ENCODE assay signal across 8 cellular contexts in the genomic region with DNA sequence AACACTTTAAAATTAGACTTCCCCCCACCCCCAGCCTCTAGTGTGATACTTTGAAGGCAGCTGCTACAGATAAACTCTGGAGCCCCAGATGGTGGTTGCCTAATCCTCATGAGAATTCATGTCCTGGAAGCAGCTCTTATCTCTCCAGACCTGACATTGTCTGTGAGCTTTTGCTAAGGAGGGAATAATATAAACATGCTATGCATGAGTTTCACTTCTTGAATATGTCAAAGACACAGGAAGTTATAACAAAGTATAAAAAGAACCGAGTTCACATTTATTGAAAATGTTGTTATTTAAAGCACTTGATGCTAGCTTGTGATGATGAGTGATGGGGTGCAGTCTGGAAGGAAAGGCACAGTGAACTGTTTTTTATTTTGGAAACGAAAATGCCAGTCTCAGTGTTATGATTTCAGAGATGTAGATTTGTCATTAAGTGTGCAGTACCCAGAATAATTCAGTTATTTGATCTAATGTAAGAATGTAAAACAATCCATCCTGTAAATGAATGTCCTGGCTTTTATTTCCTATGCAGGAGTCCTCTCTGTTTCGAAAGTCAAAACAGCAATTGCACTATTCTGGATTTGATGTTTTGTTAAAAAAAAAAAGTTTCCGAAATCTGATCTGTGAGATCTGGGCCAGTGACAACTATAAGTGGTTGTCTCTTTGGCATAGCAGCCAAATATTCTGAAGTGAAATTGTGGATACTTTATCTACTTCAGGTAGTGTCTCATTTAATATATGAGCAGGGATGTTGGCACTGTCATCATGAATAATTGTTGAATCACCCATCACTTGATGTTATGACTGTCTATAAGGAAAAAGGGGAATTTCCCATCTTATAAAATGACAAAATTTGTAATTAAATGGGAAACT.
DNase-seq lines count a peak whose midpoint lies in the region; ATAC-seq and TF ChIP-seq lines count a peak whose summit lies in the region.

No MANE protein-coding gene starts in this region.

- no peak overlapping the region for H3K4me3 ChIP-seq in SK-N-SH (ENCODE audit: low read depth in 2 of 2, low read length in 1 of 2)

- H2AFZ ChIP-seq in SK-N-SH (ENCODE audit: low read depth) = no peak overlapping the region

- no peaks in the 10 kb centered on the region for H4K20me1 ChIP-seq in SK-N-SH (ENCODE audit: insufficient read depth)

- H3K9ac ChIP-seq in SK-N-SH = no peak overlapping the region; the same call in 1 of the 2 replicates

- no peak for TF ChIP-seq CTCF in SK-N-SH (IDR thresholded peaks at IDR 0.05)

- H3K79me2 ChIP-seq in SK-N-SH (ENCODE audit: insufficient read depth) = peaks cover 17% of the 10 kb centered on the region; the same call in 1 of the 2 replicates

- POLR2A ChIA-PET in SK-N-SH (lab: Yijun Ruan, JAX) (no interaction called here), HEK293T (lab: Yijun Ruan, JAX) (no interaction called here)

- H3K9me3 ChIP-seq in SK-N-SH = no peaks in the 10 kb centered on the region

- H3F3A ChIP-seq in SK-N-SH (replicated peaks; ENCODE audit: insufficient read depth) = peaks cover 48% of the 10 kb centered on the region

- H3K9me2 ChIP-seq in SK-N-SH = no peaks in the 10 kb centered on the region

- peak overlapping the region; percentile 67 to 76 for H3K27ac ChIP-seq in SK-N-SH (ENCODE audit: low read depth in 2 of 2, low read length in 1 of 2)

- H3K36me3 ChIP-seq in SK-N-SH (replicated peaks in 1 of 2; ENCODE audit: control insufficient read depth in 1 of 2, insufficient read depth in 2 of 2, low read length in 1 of 2) = peaks cover 4 to 17% of the 10 kb centered on the region in 2 experiments

- intact Hi-C loops in Right ventricle myocardium superior (cut with DNase I) = no loop called here
- intact Hi-C loops in cardiac septum (cut with DNase I) = loop anchor here (10.0 kb wide), 1 partner anchor 57 kb away; no protein-coding TSS in a partner anchor

- no peaks in the 10 kb centered on the region for H3K27me3 ChIP-seq in SK-N-SH (ENCODE audit: insufficient read depth)

- TF ChIP-seq EP300 in SK-N-SH (IDR thresholded peaks at IDR 0.05; ENCODE audit: borderline replicate concordance in 1 of 2, low read depth in 1 of 2, low read length in 1 of 2) = 0 out of 4 replicates have a peak, but pooled peaks of 1 of the 2 experiments have one; percentile 7

- H3K4me1 ChIP-seq in SK-N-SH (ENCODE audit: control insufficient read depth in 1 of 2, insufficient read depth in 2 of 2, low read depth in 1 of 2, low read length in 1 of 2) = peaks cover 19 to 44% of the 10 kb centered on the region in 2 experiments

- peak overlapping the region; percentile 57 for H3K4me2 ChIP-seq in SK-N-SH

- ATAC-seq in Right ventricle myocardium superior (ENCODE audit: poor library complexity) (peak; percentile 61), HG03469 (IDR thresholded peaks at IDR 0.05; ENCODE audit: unreplicated experiment) (peak; percentile 50), left lobe of liver (no peak)

- DNase-seq in Right ventricle myocardium superior = no peak
- DNase-seq in cardiac septum (ENCODE audit: low spot score) = no peak
- peak; percentile 51 for DNase-seq in SK-N-SH
- DNase-seq in kidney tubule cell (ENCODE audit: low spot score) = peak; percentile 63
- no peak for DNase-seq in left lobe of liver (ENCODE audit: low spot score)
- no peak for DNase-seq in HEK293T (ENCODE audit: extremely low spot score)
- no peak for DNase-seq in HK-2 (ENCODE audit: unreplicated experiment)

- 14% methylated on average over 4 of the region's 4 CpGs for WGBS in SK-N-SH (ENCODE audit: low lambda C conversion rate)

- CTCF ChIA-PET in SK-N-SH (lab: Yijun Ruan, JAX) = interaction anchor here (0.9 to 1.7 kb wide), 3 partner anchors 17 to 324 kb away, joined by 3 to 4 read pairs (median 3); no protein-coding TSS in a partner anchor
- CTCF ChIA-PET in HEK293T (lab: Yijun Ruan, JAX) = interaction anchor here (0.8 kb wide), 1 partner anchor 102 kb away, joined by 4 read pairs; no protein-coding TSS in a partner anchor

- no peak for TF ChIP-seq RAD21 in SK-N-SH (IDR thresholded peaks at IDR 0.05; ENCODE audit: low read length)

TF ChIP-seq in SK-N-SH, 30 proteins besides CTCF, POLR2A, EP300 and RAD21 (continues in another document):
- TF ChIP-seq, protein P1, sequence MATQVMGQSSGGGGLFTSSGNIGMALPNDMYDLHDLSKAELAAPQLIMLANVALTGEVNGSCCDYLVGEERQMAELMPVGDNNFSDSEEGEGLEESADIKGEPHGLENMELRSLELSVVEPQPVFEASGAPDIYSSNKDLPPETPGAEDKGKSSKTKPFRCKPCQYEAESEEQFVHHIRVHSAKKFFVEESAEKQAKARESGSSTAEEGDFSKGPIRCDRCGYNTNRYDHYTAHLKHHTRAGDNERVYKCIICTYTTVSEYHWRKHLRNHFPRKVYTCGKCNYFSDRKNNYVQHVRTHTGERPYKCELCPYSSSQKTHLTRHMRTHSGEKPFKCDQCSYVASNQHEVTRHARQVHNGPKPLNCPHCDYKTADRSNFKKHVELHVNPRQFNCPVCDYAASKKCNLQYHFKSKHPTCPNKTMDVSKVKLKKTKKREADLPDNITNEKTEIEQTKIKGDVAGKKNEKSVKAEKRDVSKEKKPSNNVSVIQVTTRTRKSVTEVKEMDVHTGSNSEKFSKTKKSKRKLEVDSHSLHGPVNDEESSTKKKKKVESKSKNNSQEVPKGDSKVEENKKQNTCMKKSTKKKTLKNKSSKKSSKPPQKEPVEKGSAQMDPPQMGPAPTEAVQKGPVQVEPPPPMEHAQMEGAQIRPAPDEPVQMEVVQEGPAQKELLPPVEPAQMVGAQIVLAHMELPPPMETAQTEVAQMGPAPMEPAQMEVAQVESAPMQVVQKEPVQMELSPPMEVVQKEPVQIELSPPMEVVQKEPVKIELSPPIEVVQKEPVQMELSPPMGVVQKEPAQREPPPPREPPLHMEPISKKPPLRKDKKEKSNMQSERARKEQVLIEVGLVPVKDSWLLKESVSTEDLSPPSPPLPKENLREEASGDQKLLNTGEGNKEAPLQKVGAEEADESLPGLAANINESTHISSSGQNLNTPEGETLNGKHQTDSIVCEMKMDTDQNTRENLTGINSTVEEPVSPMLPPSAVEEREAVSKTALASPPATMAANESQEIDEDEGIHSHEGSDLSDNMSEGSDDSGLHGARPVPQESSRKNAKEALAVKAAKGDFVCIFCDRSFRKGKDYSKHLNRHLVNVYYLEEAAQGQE (IDR thresholded peaks at IDR 0.05; ENCODE audit: low read depth, low read length) = no peak
- TF ChIP-seq JUND (IDR thresholded peaks at IDR 0.05) = peak; percentile 64
- TF ChIP-seq GATA2 (CRISPR knock-in tag; IDR thresholded peaks at IDR 0.05) = no peak
- TF ChIP-seq FOSL2 (IDR thresholded peaks at IDR 0.05; ENCODE audit: borderline replicate concordance, low read depth) = peak; percentile 56; the same call in 1 of the 2 replicates
- no peak for TF ChIP-seq TEAD4 (IDR thresholded peaks at IDR 0.05; ENCODE audit: borderline replicate concordance, insufficient read depth)
- no peak for TF ChIP-seq EZH2phosphoT487 (IDR thresholded peaks at IDR 0.05; ENCODE audit: borderline replicate concordance, low read depth)
- TF ChIP-seq, protein P2, sequence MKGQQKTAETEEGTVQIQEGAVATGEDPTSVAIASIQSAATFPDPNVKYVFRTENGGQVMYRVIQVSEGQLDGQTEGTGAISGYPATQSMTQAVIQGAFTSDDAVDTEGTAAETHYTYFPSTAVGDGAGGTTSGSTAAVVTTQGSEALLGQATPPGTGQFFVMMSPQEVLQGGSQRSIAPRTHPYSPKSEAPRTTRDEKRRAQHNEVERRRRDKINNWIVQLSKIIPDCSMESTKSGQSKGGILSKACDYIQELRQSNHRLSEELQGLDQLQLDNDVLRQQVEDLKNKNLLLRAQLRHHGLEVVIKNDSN (IDR thresholded peaks at IDR 0.05; ENCODE audit: borderline replicate concordance, low read depth) = no peak

TF ChIP-seq in HEK293T, 16 proteins besides CTCF, POLR2A, EP300 and RAD21:
- no peak for TF ChIP-seq ZNF384 (IDR thresholded peaks at IDR 0.05)
- TF ChIP-seq SP1 (IDR thresholded peaks at IDR 0.05) = no peak
- no peak for TF ChIP-seq FOXA1 (IDR thresholded peaks at IDR 0.05)
- no peak for TF ChIP-seq CTBP1 (IDR thresholded peaks at IDR 0.05; ENCODE audit: borderline replicate concordance)
- TF ChIP-seq LEF1 (IDR thresholded peaks at IDR 0.05; ENCODE audit: borderline replicate concordance) = no peak
- no peak for TF ChIP-seq FOXK2 (IDR thresholded peaks at IDR 0.05)
- no peak for TF ChIP-seq ELF4 (IDR thresholded peaks at IDR 0.05)
- TF ChIP-seq NFRKB (IDR thresholded peaks at IDR 0.05) = no peak
- TF ChIP-seq HDGF (IDR thresholded peaks at IDR 0.05; ENCODE audit: borderline replicate concordance) = no peak
- TF ChIP-seq, protein P3, sequence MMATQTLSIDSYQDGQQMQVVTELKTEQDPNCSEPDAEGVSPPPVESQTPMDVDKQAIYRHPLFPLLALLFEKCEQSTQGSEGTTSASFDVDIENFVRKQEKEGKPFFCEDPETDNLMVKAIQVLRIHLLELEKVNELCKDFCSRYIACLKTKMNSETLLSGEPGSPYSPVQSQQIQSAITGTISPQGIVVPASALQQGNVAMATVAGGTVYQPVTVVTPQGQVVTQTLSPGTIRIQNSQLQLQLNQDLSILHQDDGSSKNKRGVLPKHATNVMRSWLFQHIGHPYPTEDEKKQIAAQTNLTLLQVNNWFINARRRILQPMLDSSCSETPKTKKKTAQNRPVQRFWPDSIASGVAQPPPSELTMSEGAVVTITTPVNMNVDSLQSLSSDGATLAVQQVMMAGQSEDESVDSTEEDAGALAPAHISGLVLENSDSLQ (IDR thresholded peaks at IDR 0.05) = no peak
- TF ChIP-seq L3MBTL2 (conservative IDR thresholded peaks at IDR 0.05) = no peak
- TF ChIP-seq BHLHE40 (IDR thresholded peaks at IDR 0.05; ENCODE audit: borderline replicate concordance) = no peak
- no peak for TF ChIP-seq ARNT (IDR thresholded peaks at IDR 0.05)
- TF ChIP-seq FOXM1 (IDR thresholded peaks at IDR 0.05; ENCODE audit: borderline replicate concordance) = no peak
- TF ChIP-seq SUZ12 (IDR thresholded peaks at IDR 0.05) = no peak
- no peak for TF ChIP-seq TARDBP (IDR thresholded peaks at IDR 0.05)

Comparison
In these comparisons a context has a peak if more than half of its experiments do, and no peak if none do; other contexts are left out.
1. DNase-seq: peak in SK-N-SH (single experiment) and kidney tubule cell (single experiment); none in Right ventricle myocardium superior (single experiment), cardiac septum (single experiment), left lobe of liver (single experiment), HEK293T (single experiment) and HK-2 (single experiment).